Comparison of ENCODE assay signal across 8 cellular contexts in the genomic region with DNA sequence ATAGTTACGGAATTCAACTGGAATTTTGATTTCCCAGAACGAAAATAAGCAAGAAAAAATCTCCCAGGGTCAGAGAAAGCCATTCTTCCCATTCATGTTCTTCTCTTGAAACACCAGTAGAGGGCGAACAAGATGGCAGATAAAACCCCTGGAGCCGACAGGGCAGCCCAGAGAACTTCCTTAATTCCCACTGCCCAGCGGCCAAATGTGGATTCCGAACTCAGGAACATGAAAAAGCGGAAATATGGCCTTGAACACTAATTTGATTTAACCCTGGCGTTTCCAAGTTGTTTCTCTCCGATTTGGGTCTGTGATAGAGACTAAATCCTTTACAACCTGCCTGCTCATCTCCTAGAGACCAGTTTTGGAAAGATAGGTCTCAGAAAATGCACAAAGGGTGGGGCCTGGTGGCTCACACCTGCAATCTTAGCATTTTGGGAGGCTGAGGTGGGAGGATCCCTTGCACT.
DNase-seq lines count a peak whose midpoint lies in the region; ATAC-seq and TF ChIP-seq lines count a peak whose summit lies in the region.

No MANE protein-coding gene starts in this region.

- H3K27ac Mint-ChIP-seq in mesothelial cell of epicardium: peak overlapping the region; percentile 83

- TF ChIP-seq CTCF in WI38 (IDR thresholded peaks at IDR 0.05; ENCODE audit: low read depth, low read length): peak; percentile 74
- peak; percentile 67 for TF ChIP-seq CTCF in mesothelial cell of epicardium (IDR thresholded peaks at IDR 0.05; ENCODE audit: unreplicated experiment)

- peaks cover 7% of the 10 kb centered on the region for H3K9me3 Mint-ChIP-seq in mesothelial cell of epicardium

- peaks cover 9% of the 10 kb centered on the region for H3K4me1 Mint-ChIP-seq in mesothelial cell of epicardium

- no peaks in the 10 kb centered on the region for H3K27me3 Mint-ChIP-seq in mesothelial cell of epicardium (ENCODE audit: low read depth)

- no peak overlapping the region for H3K4me3 ChIP-seq in WI38 (ENCODE audit: low read depth, low read length)

- DNase-seq in activated naive CD4-positive, alpha-beta T cell treated with Interleukin-2 at 50 U/mL for 16 hours: peak; percentile 8
- no peak for DNase-seq in activated naive CD4-positive, alpha-beta T cell (lab: John Stamatoyannopoulos, UW)
- DNase-seq in NCI-H2171 treated with DMSO at 0.1 percent for 48 hours (lab: John Stamatoyannopoulos, UW) (peak; percentile 18), epidermal melanocyte (ENCODE audit: insufficient read length, low spot score) (peak; percentile 84), mesothelial cell of epicardium (ENCODE audit: low spot score in 2 of 2, unreplicated experiment in 2 of 2) (peak in 1 of 2 experiments; percentile 46), ureter (ENCODE audit: low spot score) (peak; percentile 60)

- peak; percentile 52 for ATAC-seq in HG02938 (IDR thresholded peaks at IDR 0.05; ENCODE audit: unreplicated experiment)

- no peaks in the 10 kb centered on the region for H3K36me3 Mint-ChIP-seq in mesothelial cell of epicardium

- H3K4me3 Mint-ChIP-seq in mesothelial cell of epicardium: peak overlapping the region; percentile 32

Comparison
In these comparisons a context has a peak if more than half of its experiments do, and no peak if none do; other contexts are left out.
1. DNase-seq: peak in activated naive CD4-positive, alpha-beta T cell treated with Interleukin-2 at 50 U/mL for 16 hours (single experiment), NCI-H2171 treated with DMSO at 0.1 percent for 48 hours (single experiment), epidermal melanocyte (single experiment) and ureter (single experiment); none in activated naive CD4-positive, alpha-beta T cell (0 of 4).